21 cellular contexts compared by ENCODE assay signal in the genomic region with DNA sequence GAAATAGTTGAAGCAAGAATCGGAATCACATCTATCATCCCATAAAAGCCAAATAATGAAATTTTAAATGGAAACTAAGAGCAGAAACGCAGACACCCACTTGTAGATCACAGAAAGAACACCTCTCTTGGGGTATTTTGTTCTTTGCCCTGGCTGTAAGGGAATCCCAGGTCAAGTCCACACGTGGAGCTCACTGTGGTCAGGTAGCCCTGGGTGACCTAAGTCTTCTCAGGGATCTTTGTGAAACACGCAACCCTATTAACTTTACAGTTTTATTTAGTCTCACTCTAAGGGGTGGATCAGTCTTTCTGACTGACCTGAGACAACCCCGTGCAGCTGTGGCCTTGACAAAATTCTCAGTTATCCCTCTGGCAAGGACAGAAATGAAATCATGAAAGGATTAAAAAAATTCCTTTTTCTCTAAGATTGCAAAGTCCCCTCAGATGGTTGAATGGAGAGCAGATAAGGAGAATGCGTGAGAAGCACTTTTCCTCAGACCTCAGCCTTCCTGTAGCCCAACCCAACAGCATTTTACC.
A peak's percentile ranks its signal among the peaks of the same experiment; 100 is the strongest.
DNase-seq lines count a peak whose midpoint lies in the region; ATAC-seq, FAIRE-seq and TF ChIP-seq lines count a peak whose summit lies in the region.
"Had no signal": no experiment of that assay in that cellular context is flagged by ENCODE, and none has a peak within 500 bp of the region (broad histone marks: within the 10 kb centered on the region; RNA-seq: fewer than 3 reads in every experiment).

No MANE protein-coding gene starts in this region.

- H3K36me3 ChIP-seq in HepG2 (replicated peaks in 1 of 2; ENCODE audit: control insufficient read depth in 1 of 2, insufficient read depth in 2 of 2, low read length in 2 of 2): no peaks in the 10 kb centered on the region
- H3K36me3 ChIP-seq: BE2C had no signal

- TF ChIP-seq CTCF in HepG2 (CRISPR knock-in tag; IDR thresholded peaks at IDR 0.05): no peak

- TF ChIP-seq POLR2A in HepG2 (IDR thresholded peaks at IDR 0.05; ENCODE audit: insufficient read depth in 1 of 2, low read depth in 2 of 2, low read length in 2 of 2): no peak

- TF ChIP-seq EP300 in HepG2 (IDR thresholded peaks at IDR 0.05; ENCODE audit: low read depth in 2 of 2, low read length in 2 of 2): no peak
- TF ChIP-seq EP300 in HepG2 (CRISPR knock-in tag; IDR thresholded peaks at IDR 0.05; ENCODE audit: borderline replicate concordance): no peak

- H3K9ac ChIP-seq in HepG2 (ENCODE audit: insufficient read depth, low read depth, low read length): no peak overlapping the region

- H3K4me3 Mint-ChIP-seq in activated CD4-positive, alpha-beta memory T cell treated with anti-CD3 and anti-CD28 coated beads, Interleukin-2, amount 10 ng/mL, durations not matched to agents 7 days and 5 days: no peak overlapping the region
- H3K4me3 Mint-ChIP-seq: CD4-positive, CD25-positive, alpha-beta regulatory T cell; CD8-positive, alpha-beta memory T cell; HFFc6 had no signal

- peak; percentile 62 for FAIRE-seq in endometrium (lab: Jason Lieb, UNC)
- no peak for FAIRE-seq in HepG2 (lab: Jason Lieb, UNC)
- FAIRE-seq: GM12878 had no signal

- DNase-seq in left ventricle myocardium superior: no peak
- no peak for DNase-seq in left cardiac atrium
- no peak for DNase-seq in HepG2 (ENCODE audit: low spot score)
- DNase-seq in SW 1271 (lab: John Stamatoyannopoulos, UW): no peak
- DNase-seq in stimulated activated CD4-positive, alpha-beta T cell treated with anti-CD3 and anti-CD28 coated beads, Interleukin-15, amount 100 ng/mL, for 24 hours: no peak
- DNase-seq in activated CD4-positive, alpha-beta memory T cell treated with anti-CD3 and anti-CD28 coated beads, Interleukin-2, amount 10 ng/mL, durations not matched to agents 7 days and 5 days: no peak
- DNase-seq: BE2C; C1 segment of cervical spinal cord; CD4-positive, CD25-positive, alpha-beta regulatory T cell; CD8-positive, alpha-beta memory T cell; COR-L47; DMS 273 treated with DMSO at 0.1 percent for 48 hours; DMS53; DND-41; EL; GOT3; H7; HFFc6 had no signal

- ATAC-seq in left ventricle myocardium superior (peak; percentile 62), left cardiac atrium (no peak), HepG2 (no peak; the same call in 2 of the 3 replicates)
- ATAC-seq: GM12878, HCT116 had no signal

- CTCF ChIA-PET in HepG2 (lab: Yijun Ruan, JAX; ENCODE audit: low intra/inter-chr PET ratio, low total read pairs): no interaction called here
- CTCF ChIA-PET in activated CD4-positive, alpha-beta memory T cell treated with anti-CD3 and anti-CD28 coated beads, Interleukin-2, amount 10 ng/mL, durations not matched to agents 7 days and 5 days (lab: Charles Lee): no interaction called here

- 4% methylated on average over 6 of the region's 6 CpGs for WGBS in HepG2 (ENCODE audit: low lambda C conversion rate)

- no peaks in the 10 kb centered on the region for H3K4me1 Mint-ChIP-seq in activated CD4-positive, alpha-beta memory T cell treated with anti-CD3 and anti-CD28 coated beads, Interleukin-2, amount 10 ng/mL, durations not matched to agents 7 days and 5 days
- H3K4me1 Mint-ChIP-seq: CD4-positive, CD25-positive, alpha-beta regulatory T cell; CD8-positive, alpha-beta memory T cell had no signal

- no TSS peak for BruUV-seq in HepG2 (replicated peaks; lab: Mats Ljungman, UMichigan)

- no peak overlapping the region for H3K4me3 ChIP-seq in HepG2 (replicated peaks in 1 of 3; ENCODE audit: insufficient read depth in 1 of 3, low read depth in 2 of 3, low read length in 3 of 3)
- H3K4me3 ChIP-seq: GM12878 had no signal

- no peaks in the 10 kb centered on the region for H3K36me3 Mint-ChIP-seq in activated CD4-positive, alpha-beta memory T cell treated with anti-CD3 and anti-CD28 coated beads, Interleukin-2, amount 10 ng/mL, durations not matched to agents 7 days and 5 days (ENCODE audit: low read depth)
- H3K36me3 Mint-ChIP-seq: CD4-positive, CD25-positive, alpha-beta regulatory T cell; CD8-positive, alpha-beta memory T cell had no signal

- peaks cover 7% of the 10 kb centered on the region for H3K9me3 ChIP-seq in HepG2 (ENCODE audit: low read length)
- H3K9me3 ChIP-seq: BE2C had no signal

- in situ Hi-C loops in HepG2 (cut with HindIII; ENCODE audit: extremely low pct_ligation_motif_present, low pct_unique_long_range_greater_than_20kb): no loop called here

- no peaks in the 10 kb centered on the region for H3K27me3 ChIP-seq in HepG2 (ENCODE audit: control insufficient read depth in 1 of 2, insufficient read depth in 2 of 2, low read length in 2 of 2)
- H3K27me3 ChIP-seq: BE2C had no signal

- TF ChIP-seq RAD21 in HepG2 (CRISPR knock-in tag; IDR thresholded peaks at IDR 0.05): no peak

- no peaks in the 10 kb centered on the region for H3K9me3 Mint-ChIP-seq in activated CD4-positive, alpha-beta memory T cell treated with anti-CD3 and anti-CD28 coated beads, Interleukin-2, amount 10 ng/mL, durations not matched to agents 7 days and 5 days
- H3K9me3 Mint-ChIP-seq: HFFc6 had no signal

- H3K4me1 ChIP-seq in HepG2 (ENCODE audit: insufficient read depth, low read length): peaks cover 35% of the 10 kb centered on the region
- H3K4me1 ChIP-seq: BE2C had no signal

- H3K27ac ChIP-seq in HepG2 (ENCODE audit: extremely low read length, insufficient read depth, low read length): no peak overlapping the region

- no peak overlapping the region for H2AFZ ChIP-seq in HepG2 (ENCODE audit: low read length)

- H3K27me3 Mint-ChIP-seq in activated CD4-positive, alpha-beta memory T cell treated with anti-CD3 and anti-CD28 coated beads, Interleukin-2, amount 10 ng/mL, durations not matched to agents 7 days and 5 days: no peaks in the 10 kb centered on the region
- H3K27me3 Mint-ChIP-seq: CD4-positive, CD25-positive, alpha-beta regulatory T cell had no signal

- H3K27ac Mint-ChIP-seq in activated CD4-positive, alpha-beta memory T cell treated with anti-CD3 and anti-CD28 coated beads, Interleukin-2, amount 10 ng/mL, durations not matched to agents 7 days and 5 days: no peak overlapping the region
- H3K27ac Mint-ChIP-seq: HFFc6 had no signal

- H3K79me2 ChIP-seq in HepG2 (ENCODE audit: insufficient read depth, low read length): no peaks in the 10 kb centered on the region

- POLR2A ChIA-PET in HepG2 (lab: Yijun Ruan, JAX): no interaction called here
- POLR2A ChIA-PET in activated CD4-positive, alpha-beta memory T cell treated with anti-CD3 and anti-CD28 coated beads, Interleukin-2, amount 10 ng/mL, durations not matched to agents 7 days and 5 days (lab: Charles Lee): no interaction called here

- no peak overlapping the region for H3K4me2 ChIP-seq in HepG2 (ENCODE audit: low read depth, low read length)

- intact Hi-C loops in left ventricle myocardium superior (cut with micrococcal nuclease) (no loop called here), left cardiac atrium (cut with DNase I) (no loop called here), HepG2 (cut with micrococcal nuclease; ENCODE audit: unreplicated experiment) (no loop called here)

- no peaks in the 10 kb centered on the region for H4K20me1 ChIP-seq in HepG2 (ENCODE audit: insufficient read depth, low read length)

TF ChIP-seq in HepG2, 621 proteins besides CTCF, POLR2A, EP300 and RAD21:
- TF ChIP-seq KLF13 (CRISPR knock-in tag; IDR thresholded peaks at IDR 0.05) (no peak), ZNF780A (CRISPR knock-in tag; IDR thresholded peaks at IDR 0.05) (no peak), FOXP1 (IDR thresholded peaks at IDR 0.05) (no peak), FOXP1 (CRISPR knock-in tag; IDR thresholded peaks at IDR 0.05) (no peak), ZNF558 (CRISPR knock-in tag; IDR thresholded peaks at IDR 0.05; ENCODE audit: borderline replicate concordance) (no peak)
- TF ChIP-seq, protein P1, sequence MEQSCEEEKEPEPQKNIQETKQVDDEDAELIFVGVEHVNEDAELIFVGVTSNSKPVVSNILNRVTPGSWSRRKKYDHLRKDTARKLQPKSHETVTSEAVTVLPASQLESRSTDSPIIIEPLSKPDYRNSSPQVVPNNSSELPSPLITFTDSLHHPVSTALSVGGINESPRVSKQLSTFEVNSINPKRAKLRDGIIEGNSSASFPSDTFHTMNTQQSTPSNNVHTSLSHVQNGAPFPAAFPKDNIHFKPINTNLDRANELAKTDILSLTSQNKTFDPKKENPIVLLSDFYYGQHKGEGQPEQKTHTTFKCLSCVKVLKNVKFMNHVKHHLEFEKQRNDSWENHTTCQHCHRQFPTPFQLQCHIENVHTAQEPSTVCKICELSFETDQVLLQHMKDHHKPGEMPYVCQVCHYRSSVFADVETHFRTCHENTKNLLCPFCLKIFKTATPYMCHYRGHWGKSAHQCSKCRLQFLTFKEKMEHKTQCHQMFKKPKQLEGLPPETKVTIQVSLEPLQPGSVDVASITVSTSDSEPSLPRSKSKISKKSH (CRISPR knock-in tag; IDR thresholded peaks at IDR 0.05; ENCODE audit: borderline replicate concordance): no peak
- TF ChIP-seq, protein P2, sequence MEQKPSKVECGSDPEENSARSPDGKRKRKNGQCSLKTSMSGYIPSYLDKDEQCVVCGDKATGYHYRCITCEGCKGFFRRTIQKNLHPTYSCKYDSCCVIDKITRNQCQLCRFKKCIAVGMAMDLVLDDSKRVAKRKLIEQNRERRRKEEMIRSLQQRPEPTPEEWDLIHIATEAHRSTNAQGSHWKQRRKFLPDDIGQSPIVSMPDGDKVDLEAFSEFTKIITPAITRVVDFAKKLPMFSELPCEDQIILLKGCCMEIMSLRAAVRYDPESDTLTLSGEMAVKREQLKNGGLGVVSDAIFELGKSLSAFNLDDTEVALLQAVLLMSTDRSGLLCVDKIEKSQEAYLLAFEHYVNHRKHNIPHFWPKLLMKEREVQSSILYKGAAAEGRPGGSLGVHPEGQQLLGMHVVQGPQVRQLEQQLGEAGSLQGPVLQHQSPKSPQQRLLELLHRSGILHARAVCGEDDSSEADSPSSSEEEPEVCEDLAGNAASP (CRISPR knock-in tag; IDR thresholded peaks at IDR 0.05; ENCODE audit: borderline replicate concordance): peak; percentile 53; the same call in 1 of the 2 replicates
